32 cellular contexts compared by ENCODE assay signal in genomic region chr1:155669233-155670162, GRCh38.
"Had no signal": no experiment of that assay in that cellular context is flagged by ENCODE, and none has a peak within 500 bp of the region (broad histone marks: within the 10 kb centered on the region; RNA-seq: fewer than 3 reads in every experiment).

No MANE protein-coding gene starts in this region.

- H3K4me1 Mint-ChIP-seq: activated CD4-positive, alpha-beta T cell treated with anti-CD3 and anti-CD28 coated beads, Interleukin-2, amount 10 ng/mL, durations not matched to agents 24 days and 14 days; brain; stimulated activated effector memory CD8-positive, alpha-beta T cell treated with anti-CD3 and anti-CD28 coated beads, Interleukin-12 subunit alpha, Interleukin-12 subunit beta, amount 100 ng/mL, for 72 hours had no signal

- H3K27ac ChIP-seq: adrenal gland, ascending aorta, cardiac muscle cell, coronary artery, dorsolateral prefrontal cortex, left lung, lower lobe of right lung, ovary, skin epidermis, thoracic aorta, upper lobe of left lung, vagina had no signal

- H3K36me3 ChIP-seq: ovary had no signal

- H3K27me3 Mint-ChIP-seq: activated CD4-positive, alpha-beta memory T cell treated with anti-CD3 and anti-CD28 coated beads for 36 hours; activated CD4-positive, alpha-beta T cell treated with anti-CD3 and anti-CD28 coated beads, Interleukin-2, amount 10 ng/mL, durations not matched to agents 24 days and 14 days; natural killer cell treated with Interleukin-12 subunit alpha and Interleukin-12 subunit beta and Interleukin-15 and Interleukin-18, amount 100 ng/mL, for 72 hours; progenitor cell of endocrine pancreas; stimulated activated naive CD8-positive, alpha-beta T cell treated with anti-CD3 and anti-CD28 coated beads, Interleukin-15, Interleukin-2, amounts not matched to agents 100 ng/mL and 50 ng/mL, for 24 hours had no signal

- H3K9me3 Mint-ChIP-seq: activated CD4-positive, alpha-beta memory T cell treated with anti-CD3 and anti-CD28 coated beads for 36 hours; activated CD4-positive, alpha-beta T cell treated with anti-CD3 and anti-CD28 coated beads, Interleukin-2, amount 10 ng/mL, durations not matched to agents 24 days and 14 days; activated naive CD4-positive, alpha-beta T cell treated with anti-CD3 and anti-CD28 coated beads, Interleukin-2, amount 50 U/mL, for 72 hours; brain; natural killer cell treated with Interleukin-12 subunit alpha and Interleukin-12 subunit beta and Interleukin-15 and Interleukin-18, amount 100 ng/mL, for 72 hours; stimulated activated effector memory CD8-positive, alpha-beta T cell treated with anti-CD3 and anti-CD28 coated beads, Interleukin-12 subunit alpha, Interleukin-12 subunit beta, amount 100 ng/mL, for 72 hours; stimulated activated naive CD8-positive, alpha-beta T cell treated with anti-CD3 and anti-CD28 coated beads, Interleukin-15, Interleukin-2, amounts not matched to agents 100 ng/mL and 50 ng/mL, for 24 hours had no signal

- H3K4me3 Mint-ChIP-seq: activated CD4-positive, alpha-beta memory T cell treated with anti-CD3 and anti-CD28 coated beads for 36 hours; activated CD4-positive, alpha-beta T cell treated with anti-CD3 and anti-CD28 coated beads, Interleukin-2, amount 10 ng/mL, durations not matched to agents 24 days and 14 days; brain; natural killer cell treated with Interleukin-12 subunit alpha and Interleukin-12 subunit beta and Interleukin-15 and Interleukin-18, amount 100 ng/mL, for 72 hours; stimulated activated effector memory CD8-positive, alpha-beta T cell treated with anti-CD3 and anti-CD28 coated beads, Interleukin-12 subunit alpha, Interleukin-12 subunit beta, amount 100 ng/mL, for 72 hours; stimulated activated naive CD8-positive, alpha-beta T cell treated with anti-CD3 and anti-CD28 coated beads, Interleukin-15, Interleukin-2, amounts not matched to agents 100 ng/mL and 50 ng/mL, for 24 hours had no signal

- DNase-seq: activated CD4-positive, alpha-beta memory T cell treated with anti-CD3 and anti-CD28 coated beads for 36 hours; activated CD4-positive, alpha-beta T cell treated with anti-CD3 and anti-CD28 coated beads, Interleukin-2, amount 10 ng/mL, durations not matched to agents 24 days and 14 days; activated CD4-positive, CD25-positive, alpha-beta regulatory T cell treated with anti-CD3 and anti-CD28 coated beads, Interleukin-2, amount 50 U/mL, for 72 hours; activated naive CD4-positive, alpha-beta T cell; activated T-cell treated with anti-CD3 and anti-CD28 coated beads, Interleukin-2, amount 50 U/mL, for 48 hours; adrenal gland; dorsolateral prefrontal cortex; effector memory CD4-positive, alpha-beta T cell; foreskin fibroblast; head of caudate nucleus; hypothalamus; left lung; lower lobe of right lung; mesenchymal stem cell; ovary; stimulated activated CD4-positive, alpha-beta T cell treated with anti-CD3 and anti-CD28 coated beads, Interleukin-4, amount 100 ng/mL, for 24 hours; T-helper 2 cell; upper lobe of left lung had no signal

- H3K27ac Mint-ChIP-seq: activated CD4-positive, alpha-beta memory T cell treated with anti-CD3 and anti-CD28 coated beads for 36 hours; activated CD4-positive, alpha-beta T cell treated with anti-CD3 and anti-CD28 coated beads, Interleukin-2, amount 10 ng/mL, durations not matched to agents 24 days and 14 days; activated naive CD4-positive, alpha-beta T cell treated with anti-CD3 and anti-CD28 coated beads, Interleukin-2, amount 50 U/mL, for 72 hours; natural killer cell treated with Interleukin-12 subunit alpha and Interleukin-12 subunit beta and Interleukin-15 and Interleukin-18, amount 100 ng/mL, for 72 hours; progenitor cell of endocrine pancreas; stimulated activated effector memory CD8-positive, alpha-beta T cell treated with anti-CD3 and anti-CD28 coated beads, Interleukin-12 subunit alpha, Interleukin-12 subunit beta, amount 100 ng/mL, for 72 hours had no signal

- ATAC-seq: activated naive CD4-positive, alpha-beta T cell treated with anti-CD3 and anti-CD28 coated beads, Interleukin-2, amount 50 U/mL, for 72 hours; esophagus mucosa; left lung; lower lobe of right lung; natural killer cell treated with Interleukin-12 subunit alpha and Interleukin-12 subunit beta and Interleukin-15 and Interleukin-18, amount 100 ng/mL, for 72 hours; sciatic nerve; stimulated activated effector memory CD8-positive, alpha-beta T cell treated with anti-CD3 and anti-CD28 coated beads, Interleukin-12 subunit alpha, Interleukin-12 subunit beta, amount 100 ng/mL, for 72 hours had no signal

- H3K9me3 ChIP-seq: adrenal gland, ascending aorta, left lung, lower lobe of right lung, ovary, thoracic aorta, upper lobe of left lung, vagina had no signal

- H3K4me3 ChIP-seq: adrenal gland, ascending aorta, cardiac muscle cell, coronary artery, dorsolateral prefrontal cortex, left lung, lower lobe of right lung, ovary, skin epidermis, thoracic aorta, upper lobe of left lung, vagina had no signal

- H3K4me1 ChIP-seq: adrenal gland, ascending aorta, left lung, lower lobe of right lung, upper lobe of left lung, vagina had no signal

- H3K27me3 ChIP-seq: adrenal gland, ascending aorta, cardiac muscle cell, dorsolateral prefrontal cortex, left lung, ovary, upper lobe of left lung, vagina had no signal
